1 cellular context compared by ENCODE assay signal in the genomic region with DNA sequence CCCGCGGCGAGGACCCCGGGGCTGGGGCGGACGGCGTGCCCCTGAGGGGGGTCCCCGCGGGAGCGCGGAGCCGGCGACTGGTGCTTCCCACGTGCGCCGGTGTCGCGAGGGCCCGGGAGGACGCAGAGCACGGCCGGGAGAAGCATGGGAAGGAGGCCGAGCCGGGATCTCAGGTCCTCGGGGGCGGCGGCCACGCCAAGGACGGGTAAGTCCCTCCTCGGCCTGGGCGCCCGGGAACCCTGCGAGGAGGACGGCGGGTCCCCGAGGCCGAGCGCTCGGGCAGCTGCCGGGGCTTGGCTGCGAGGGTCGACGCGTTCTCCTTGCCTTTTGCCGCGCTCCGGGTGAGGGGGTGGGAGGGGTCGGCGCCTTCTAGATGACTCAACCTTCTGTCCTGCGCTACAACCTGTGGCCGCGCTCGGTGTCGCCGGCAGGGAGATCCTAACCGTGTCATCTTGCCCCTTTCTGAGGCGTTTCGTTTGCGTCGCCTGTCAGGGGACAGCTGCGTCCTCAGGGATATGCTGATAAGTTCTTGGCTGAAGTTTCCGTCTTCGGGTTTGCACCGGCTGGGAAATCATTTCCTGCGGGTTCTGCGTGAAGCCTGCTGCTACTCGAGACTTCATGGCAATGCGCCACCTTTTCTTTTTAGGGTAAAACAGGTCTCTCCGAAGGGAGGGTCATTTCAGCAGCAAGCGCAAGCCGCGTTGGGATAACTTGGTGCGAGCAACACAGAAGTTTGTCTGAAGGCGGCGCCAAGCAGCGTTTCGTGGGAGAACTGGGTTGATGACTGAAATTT.
A peak's percentile ranks its signal among the peaks of the same experiment; 100 is the strongest.
TF ChIP-seq lines count a peak whose summit lies in the region.

No MANE protein-coding gene starts in this region.

TF ChIP-seq in HepG2, 621 proteins besides CTCF, POLR2A, EP300 and RAD21 (continued from another document and continues in another):
- TF ChIP-seq, protein P1, sequence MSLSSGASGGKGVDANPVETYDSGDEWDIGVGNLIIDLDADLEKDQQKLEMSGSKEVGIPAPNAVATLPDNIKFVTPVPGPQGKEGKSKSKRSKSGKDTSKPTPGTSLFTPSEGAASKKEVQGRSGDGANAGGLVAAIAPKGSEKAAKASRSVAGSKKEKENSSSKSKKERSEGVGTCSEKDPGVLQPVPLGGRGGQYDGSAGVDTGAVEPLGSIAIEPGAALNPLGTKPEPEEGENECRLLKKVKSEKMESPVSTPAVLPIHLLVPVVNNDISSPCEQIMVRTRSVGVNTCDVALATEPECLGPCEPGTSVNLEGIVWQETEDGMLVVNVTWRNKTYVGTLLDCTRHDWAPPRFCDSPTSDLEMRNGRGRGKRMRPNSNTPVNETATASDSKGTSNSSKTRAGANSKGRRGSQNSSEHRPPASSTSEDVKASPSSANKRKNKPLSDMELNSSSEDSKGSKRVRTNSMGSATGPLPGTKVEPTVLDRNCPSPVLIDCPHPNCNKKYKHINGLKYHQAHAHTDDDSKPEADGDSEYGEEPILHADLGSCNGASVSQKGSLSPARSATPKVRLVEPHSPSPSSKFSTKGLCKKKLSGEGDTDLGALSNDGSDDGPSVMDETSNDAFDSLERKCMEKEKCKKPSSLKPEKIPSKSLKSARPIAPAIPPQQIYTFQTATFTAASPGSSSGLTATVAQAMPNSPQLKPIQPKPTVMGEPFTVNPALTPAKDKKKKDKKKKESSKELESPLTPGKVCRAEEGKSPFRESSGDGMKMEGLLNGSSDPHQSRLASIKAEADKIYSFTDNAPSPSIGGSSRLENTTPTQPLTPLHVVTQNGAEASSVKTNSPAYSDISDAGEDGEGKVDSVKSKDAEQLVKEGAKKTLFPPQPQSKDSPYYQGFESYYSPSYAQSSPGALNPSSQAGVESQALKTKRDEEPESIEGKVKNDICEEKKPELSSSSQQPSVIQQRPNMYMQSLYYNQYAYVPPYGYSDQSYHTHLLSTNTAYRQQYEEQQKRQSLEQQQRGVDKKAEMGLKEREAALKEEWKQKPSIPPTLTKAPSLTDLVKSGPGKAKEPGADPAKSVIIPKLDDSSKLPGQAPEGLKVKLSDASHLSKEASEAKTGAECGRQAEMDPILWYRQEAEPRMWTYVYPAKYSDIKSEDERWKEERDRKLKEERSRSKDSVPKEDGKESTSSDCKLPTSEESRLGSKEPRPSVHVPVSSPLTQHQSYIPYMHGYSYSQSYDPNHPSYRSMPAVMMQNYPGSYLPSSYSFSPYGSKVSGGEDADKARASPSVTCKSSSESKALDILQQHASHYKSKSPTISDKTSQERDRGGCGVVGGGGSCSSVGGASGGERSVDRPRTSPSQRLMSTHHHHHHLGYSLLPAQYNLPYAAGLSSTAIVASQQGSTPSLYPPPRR (CRISPR knock-in tag; IDR thresholded peaks at IDR 0.05; ENCODE audit: borderline replicate concordance), result no peak
- TF ChIP-seq ARID2 (CRISPR knock-in tag; IDR thresholded peaks at IDR 0.05; ENCODE audit: borderline replicate concordance), result no peak
- TF ChIP-seq, protein P2, sequence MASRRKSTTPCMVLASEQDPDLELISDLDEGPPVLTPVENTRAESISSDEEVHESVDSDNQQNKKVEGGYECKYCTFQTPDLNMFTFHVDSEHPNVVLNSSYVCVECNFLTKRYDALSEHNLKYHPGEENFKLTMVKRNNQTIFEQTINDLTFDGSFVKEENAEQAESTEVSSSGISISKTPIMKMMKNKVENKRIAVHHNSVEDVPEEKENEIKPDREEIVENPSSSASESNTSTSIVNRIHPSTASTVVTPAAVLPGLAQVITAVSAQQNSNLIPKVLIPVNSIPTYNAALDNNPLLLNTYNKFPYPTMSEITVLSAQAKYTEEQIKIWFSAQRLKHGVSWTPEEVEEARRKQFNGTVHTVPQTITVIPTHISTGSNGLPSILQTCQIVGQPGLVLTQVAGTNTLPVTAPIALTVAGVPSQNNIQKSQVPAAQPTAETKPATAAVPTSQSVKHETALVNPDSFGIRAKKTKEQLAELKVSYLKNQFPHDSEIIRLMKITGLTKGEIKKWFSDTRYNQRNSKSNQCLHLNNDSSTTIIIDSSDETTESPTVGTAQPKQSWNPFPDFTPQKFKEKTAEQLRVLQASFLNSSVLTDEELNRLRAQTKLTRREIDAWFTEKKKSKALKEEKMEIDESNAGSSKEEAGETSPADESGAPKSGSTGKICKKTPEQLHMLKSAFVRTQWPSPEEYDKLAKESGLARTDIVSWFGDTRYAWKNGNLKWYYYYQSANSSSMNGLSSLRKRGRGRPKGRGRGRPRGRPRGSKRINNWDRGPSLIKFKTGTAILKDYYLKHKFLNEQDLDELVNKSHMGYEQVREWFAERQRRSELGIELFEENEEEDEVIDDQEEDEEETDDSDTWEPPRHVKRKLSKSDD (CRISPR knock-in tag; IDR thresholded peaks at IDR 0.05; ENCODE audit: low read depth), result no peak
- TF ChIP-seq ZNF619 (CRISPR knock-in tag; IDR thresholded peaks at IDR 0.05), result no peak
- TF ChIP-seq ZNF563 (CRISPR knock-in tag; IDR thresholded peaks at IDR 0.05), result peak; percentile 46; the same call in 1 of the 2 replicates
- TF ChIP-seq, protein P3, sequence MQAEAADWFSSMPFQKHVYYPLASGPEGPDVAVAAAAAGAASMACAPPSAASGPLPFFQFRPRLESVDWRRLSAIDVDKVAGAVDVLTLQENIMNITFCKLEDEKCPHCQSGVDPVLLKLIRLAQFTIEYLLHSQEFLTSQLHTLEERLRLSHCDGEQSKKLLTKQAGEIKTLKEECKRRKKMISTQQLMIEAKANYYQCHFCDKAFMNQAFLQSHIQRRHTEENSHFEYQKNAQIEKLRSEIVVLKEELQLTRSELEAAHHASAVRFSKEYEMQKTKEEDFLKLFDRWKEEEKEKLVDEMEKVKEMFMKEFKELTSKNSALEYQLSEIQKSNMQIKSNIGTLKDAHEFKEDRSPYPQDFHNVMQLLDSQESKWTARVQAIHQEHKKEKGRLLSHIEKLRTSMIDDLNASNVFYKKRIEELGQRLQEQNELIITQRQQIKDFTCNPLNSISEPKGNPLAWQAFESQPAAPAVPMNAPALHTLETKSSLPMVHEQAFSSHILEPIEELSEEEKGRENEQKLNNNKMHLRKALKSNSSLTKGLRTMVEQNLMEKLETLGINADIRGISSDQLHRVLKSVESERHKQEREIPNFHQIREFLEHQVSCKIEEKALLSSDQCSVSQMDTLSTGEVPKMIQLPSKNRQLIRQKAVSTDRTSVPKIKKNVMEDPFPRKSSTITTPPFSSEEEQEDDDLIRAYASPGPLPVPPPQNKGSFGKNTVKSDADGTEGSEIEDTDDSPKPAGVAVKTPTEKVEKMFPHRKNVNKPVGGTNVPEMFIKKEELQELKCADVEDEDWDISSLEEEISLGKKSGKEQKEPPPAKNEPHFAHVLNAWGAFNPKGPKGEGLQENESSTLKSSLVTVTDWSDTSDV (CRISPR knock-in tag; IDR thresholded peaks at IDR 0.05), result no peak
- no peak for TF ChIP-seq KDM5B (CRISPR knock-in tag; IDR thresholded peaks at IDR 0.05; ENCODE audit: borderline replicate concordance)
- 0 out of 2 replicates have a peak, but pooled peaks have one; percentile 10 for TF ChIP-seq ZNF558 (CRISPR knock-in tag; IDR thresholded peaks at IDR 0.05; ENCODE audit: borderline replicate concordance)
- TF ChIP-seq MYPOP (CRISPR knock-in tag; IDR thresholded peaks at IDR 0.05), result no peak; the same call in 1 of the 2 replicates
- TF ChIP-seq STAG1 (CRISPR knock-in tag; IDR thresholded peaks at IDR 0.05), result peak; percentile 63
- TF ChIP-seq, protein P4, sequence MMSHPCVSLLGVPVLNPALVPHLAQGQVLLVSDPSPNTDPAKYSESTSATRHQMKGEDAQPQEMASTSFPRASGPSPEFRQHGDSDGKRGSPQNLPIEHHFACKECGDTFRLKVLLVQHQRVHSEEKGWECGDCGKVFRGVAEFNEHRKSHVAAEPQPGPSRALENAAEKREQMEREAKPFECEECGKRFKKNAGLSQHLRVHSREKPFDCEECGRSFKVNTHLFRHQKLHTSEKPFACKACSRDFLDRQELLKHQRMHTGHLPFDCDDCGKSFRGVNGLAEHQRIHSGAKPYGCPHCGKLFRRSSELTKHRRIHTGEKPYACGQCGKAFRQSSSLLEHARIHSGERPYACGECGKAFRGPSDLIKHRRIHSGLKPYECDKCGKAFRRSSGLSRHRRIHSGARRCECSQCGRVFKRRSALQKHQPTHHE (CRISPR knock-in tag; IDR thresholded peaks at IDR 0.05; ENCODE audit: borderline replicate concordance), result no peak
- no peak for TF ChIP-seq ZNF24 (IDR thresholded peaks at IDR 0.05)
- TF ChIP-seq ZNF207 (IDR thresholded peaks at IDR 0.05; ENCODE audit: borderline replicate concordance), result no peak
- TF ChIP-seq ZFP62 (CRISPR knock-in tag; IDR thresholded peaks at IDR 0.05), result no peak
- TF ChIP-seq PHF21A (CRISPR knock-in tag; IDR thresholded peaks at IDR 0.05), result 0 out of 2 replicates have a peak, but pooled peaks have one; percentile 32
- no peak for TF ChIP-seq ATM (IDR thresholded peaks at IDR 0.05; ENCODE audit: borderline replicate concordance)
- no peak for TF ChIP-seq ZNF761 (CRISPR knock-in tag; conservative IDR thresholded peaks at IDR 0.05)
- TF ChIP-seq ZNF33B (CRISPR knock-in tag; IDR thresholded peaks at IDR 0.05), result no peak
- TF ChIP-seq, protein P5, sequence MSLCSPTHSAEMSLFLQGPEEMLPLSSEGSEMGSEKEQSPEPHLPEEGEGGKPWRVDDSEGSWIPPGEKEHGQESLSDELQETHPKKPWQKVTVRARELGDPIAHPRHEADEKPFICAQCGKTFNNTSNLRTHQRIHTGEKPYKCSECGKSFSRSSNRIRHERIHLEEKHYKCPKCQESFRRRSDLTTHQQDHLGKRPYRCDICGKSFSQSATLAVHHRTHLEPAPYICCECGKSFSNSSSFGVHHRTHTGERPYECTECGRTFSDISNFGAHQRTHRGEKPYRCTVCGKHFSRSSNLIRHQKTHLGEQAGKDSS (CRISPR knock-in tag; IDR thresholded peaks at IDR 0.05; ENCODE audit: borderline replicate concordance, low read depth), result no peak
- no peak for TF ChIP-seq SMARCC2 (IDR thresholded peaks at IDR 0.05)
- TF ChIP-seq EHMT2 (IDR thresholded peaks at IDR 0.05; ENCODE audit: borderline replicate concordance, low read depth, low read length), result no peak
- no peak for TF ChIP-seq FOXK2 (IDR thresholded peaks at IDR 0.05)
- no peak for TF ChIP-seq ZFP41 (CRISPR knock-in tag; IDR thresholded peaks at IDR 0.05; ENCODE audit: borderline replicate concordance)
- no peak for TF ChIP-seq TOE1 (CRISPR knock-in tag; IDR thresholded peaks at IDR 0.05)
- TF ChIP-seq ZNF772 (CRISPR knock-in tag; IDR thresholded peaks at IDR 0.05), result no peak
- TF ChIP-seq MEF2D (CRISPR knock-in tag; IDR thresholded peaks at IDR 0.05), result no peak
- TF ChIP-seq NR1H2 (CRISPR knock-in tag; IDR thresholded peaks at IDR 0.05; ENCODE audit: borderline replicate concordance, low read depth), result no peak
- TF ChIP-seq, protein P6, sequence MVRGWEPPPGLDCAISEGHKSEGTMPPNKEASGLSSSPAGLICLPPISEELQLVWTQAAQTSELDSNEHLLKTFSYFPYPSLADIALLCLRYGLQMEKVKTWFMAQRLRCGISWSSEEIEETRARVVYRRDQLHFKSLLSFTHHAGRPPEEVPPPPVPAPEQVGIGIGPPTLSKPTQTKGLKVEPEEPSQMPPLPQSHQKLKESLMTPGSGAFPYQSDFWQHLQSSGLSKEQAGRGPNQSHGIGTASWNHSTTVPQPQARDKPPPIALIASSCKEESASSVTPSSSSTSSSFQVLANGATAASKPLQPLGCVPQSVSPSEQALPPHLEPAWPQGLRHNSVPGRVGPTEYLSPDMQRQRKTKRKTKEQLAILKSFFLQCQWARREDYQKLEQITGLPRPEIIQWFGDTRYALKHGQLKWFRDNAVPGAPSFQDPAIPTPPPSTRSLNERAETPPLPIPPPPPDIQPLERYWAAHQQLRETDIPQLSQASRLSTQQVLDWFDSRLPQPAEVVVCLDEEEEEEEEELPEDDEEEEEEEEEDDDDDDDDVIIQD (CRISPR knock-in tag; IDR thresholded peaks at IDR 0.05; ENCODE audit: low read depth), result no peak
- TF ChIP-seq, protein P7, sequence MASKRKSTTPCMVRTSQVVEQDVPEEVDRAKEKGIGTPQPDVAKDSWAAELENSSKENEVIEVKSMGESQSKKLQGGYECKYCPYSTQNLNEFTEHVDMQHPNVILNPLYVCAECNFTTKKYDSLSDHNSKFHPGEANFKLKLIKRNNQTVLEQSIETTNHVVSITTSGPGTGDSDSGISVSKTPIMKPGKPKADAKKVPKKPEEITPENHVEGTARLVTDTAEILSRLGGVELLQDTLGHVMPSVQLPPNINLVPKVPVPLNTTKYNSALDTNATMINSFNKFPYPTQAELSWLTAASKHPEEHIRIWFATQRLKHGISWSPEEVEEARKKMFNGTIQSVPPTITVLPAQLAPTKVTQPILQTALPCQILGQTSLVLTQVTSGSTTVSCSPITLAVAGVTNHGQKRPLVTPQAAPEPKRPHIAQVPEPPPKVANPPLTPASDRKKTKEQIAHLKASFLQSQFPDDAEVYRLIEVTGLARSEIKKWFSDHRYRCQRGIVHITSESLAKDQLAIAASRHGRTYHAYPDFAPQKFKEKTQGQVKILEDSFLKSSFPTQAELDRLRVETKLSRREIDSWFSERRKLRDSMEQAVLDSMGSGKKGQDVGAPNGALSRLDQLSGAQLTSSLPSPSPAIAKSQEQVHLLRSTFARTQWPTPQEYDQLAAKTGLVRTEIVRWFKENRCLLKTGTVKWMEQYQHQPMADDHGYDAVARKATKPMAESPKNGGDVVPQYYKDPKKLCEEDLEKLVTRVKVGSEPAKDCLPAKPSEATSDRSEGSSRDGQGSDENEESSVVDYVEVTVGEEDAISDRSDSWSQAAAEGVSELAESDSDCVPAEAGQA (IDR thresholded peaks at IDR 0.05; ENCODE audit: low read depth), result no peak
- TF ChIP-seq, protein P7 (CRISPR knock-in tag; IDR thresholded peaks at IDR 0.05; ENCODE audit: borderline replicate concordance), result no peak
- TF ChIP-seq ELF3 (CRISPR knock-in tag; IDR thresholded peaks at IDR 0.05), result no peak
- TF ChIP-seq SP140L (CRISPR knock-in tag; IDR thresholded peaks at IDR 0.05; ENCODE audit: borderline replicate concordance), result no peak
- TF ChIP-seq SNAI1 (CRISPR knock-in tag; IDR thresholded peaks at IDR 0.05; ENCODE audit: borderline replicate concordance), result 0 out of 2 replicates have a peak, but pooled peaks have one; percentile 23
- TF ChIP-seq MZF1 (CRISPR knock-in tag; IDR thresholded peaks at IDR 0.05; ENCODE audit: borderline replicate concordance), result no peak
- TF ChIP-seq STAT5B (CRISPR knock-in tag; IDR thresholded peaks at IDR 0.05), result no peak
